10 cellular contexts compared by ENCODE assay signal in genomic region chr6:32641785-32642365, GRCh38. TPM values are rescaled to one million over a fixed set of nuclear protein-coding genes. Genes with fewer than 3 reads are reported as not detected.
"Had no signal": no experiment of that assay in that cellular context is flagged by ENCODE, and none has a peak within 500 bp of the region (broad histone marks: within the 10 kb centered on the region; RNA-seq: fewer than 3 reads in every experiment).

No MANE protein-coding gene starts in this region.

RNA-seq across cellular contexts. Expression of gene HLA-DQA1, which starts 4.7 kb away (rescaled TPM):
- total RNA-seq: cardiac muscle cell, cerebellum, endothelial cell of umbilical vein, fibroblast of lung, fibroblast of villous mesenchyme, hepatocyte, mammary epithelial cell, mesothelial cell of epicardium, pulmonary artery endothelial cell had no signal
- polyA plus RNA-seq: cardiac muscle cell, endothelial cell of umbilical vein, hepatocyte, mammary epithelial cell, smooth muscle cell had no signal

RNA-seq across cellular contexts. Expression of gene HLA-DQB1, which starts 24.6 kb away (rescaled TPM):
- total RNA-seq: cerebellum, endothelial cell of umbilical vein, fibroblast of lung, fibroblast of villous mesenchyme, pulmonary artery endothelial cell had no signal
- polyA plus RNA-seq: endothelial cell of umbilical vein, fibroblast of lung had no signal

RNA-seq across cellular contexts. Expression of gene HLA-DRB1, which starts 52.2 kb away (rescaled TPM):
- total RNA-seq: endothelial cell of umbilical vein, fibroblast of villous mesenchyme, pulmonary artery endothelial cell had no signal
- polyA plus RNA-seq: endothelial cell of umbilical vein had no signal
